8 cellular contexts compared by ENCODE assay signal in genomic region chr6:30793521-30794194, GRCh38. TPM values are rescaled to one million over a fixed set of nuclear protein-coding genes. Genes with fewer than 3 reads are reported as not detected.
DNase-seq lines count a peak whose midpoint lies in the region; TF ChIP-seq lines count a peak whose summit lies in the region.

No MANE protein-coding gene starts in this region.

- peak; percentile 36 for DNase-seq in activated T-cell treated with anti-CD3 and anti-CD28 coated beads, Interleukin-2, amount 50 U/mL, for 1 hour
- DNase-seq in activated T-cell treated with anti-CD3 and anti-CD28 coated beads for 4 hours, result no peak
- DNase-seq in activated CD4-positive, alpha-beta memory T cell treated with anti-CD3 and anti-CD28 coated beads, Interleukin-2, amount 10 ng/mL, durations not matched to agents 7 days and 5 days, result no peak
- peak; percentile 35 to 53 (median 42) for DNase-seq in immature natural killer cell
- no peak for DNase-seq in transverse colon
- DNase-seq in GDM1 (lab: John Stamatoyannopoulos, UW), result no peak
- DNase-seq in COLO668 (lab: John Stamatoyannopoulos, UW; ENCODE audit: unreplicated experiment), result no peak
- DNase-seq in SKM-1 treated with dmso at 0.1 percent for 144 hours (lab: John Stamatoyannopoulos, UW; ENCODE audit: unreplicated experiment), result no peak

- H3K27ac ChIP-seq in transverse colon, result peak overlapping the region; percentile 54 to 82 (median 71)

- peak overlapping the region; percentile 65 for H3K27ac Mint-ChIP-seq in activated CD4-positive, alpha-beta memory T cell treated with anti-CD3 and anti-CD28 coated beads, Interleukin-2, amount 10 ng/mL, durations not matched to agents 7 days and 5 days
- H3K27ac Mint-ChIP-seq in immature natural killer cell, result peak overlapping the region; percentile 93 to 95 (median 95)

- H3K36me3 ChIP-seq in transverse colon, result no peaks in the 10 kb centered on the region

- H3K9me3 ChIP-seq in transverse colon, result no peaks in the 10 kb centered on the region

- no peak for TF ChIP-seq POLR2A in transverse colon (IDR thresholded peaks at IDR 0.05)

- POLR2A ChIA-PET in activated CD4-positive, alpha-beta memory T cell treated with anti-CD3 and anti-CD28 coated beads, Interleukin-2, amount 10 ng/mL, durations not matched to agents 7 days and 5 days (lab: Charles Lee), result interaction anchor here (0.8 to 1.4 kb wide), 6 partner anchors 10 to 57 kb away, joined by 3 to 6 read pairs (median 3); no protein-coding TSS in a partner anchor

- no peaks in the 10 kb centered on the region for H3K36me3 Mint-ChIP-seq in activated CD4-positive, alpha-beta memory T cell treated with anti-CD3 and anti-CD28 coated beads, Interleukin-2, amount 10 ng/mL, durations not matched to agents 7 days and 5 days (ENCODE audit: low read depth)
- H3K36me3 Mint-ChIP-seq in immature natural killer cell, result peaks cover 0 to 4% (median 0%) of the 10 kb centered on the region in 3 donors

- H3K27me3 Mint-ChIP-seq in activated CD4-positive, alpha-beta memory T cell treated with anti-CD3 and anti-CD28 coated beads, Interleukin-2, amount 10 ng/mL, durations not matched to agents 7 days and 5 days, result peaks cover 8% of the 10 kb centered on the region
- H3K27me3 Mint-ChIP-seq in immature natural killer cell (ENCODE audit: low read depth in 3 of 3), result peaks cover 0 to 2% (median 0%) of the 10 kb centered on the region in 3 donors

- intact Hi-C loops in transverse colon (cut with DNase I; ENCODE audit: low total_unique reads), result no loop called here

- TF ChIP-seq CTCF in transverse colon (IDR thresholded peaks at IDR 0.05), result no peak

- in situ Hi-C loops in transverse colon (cut with MboI; ENCODE audit: low pct_ligation_motif_present in 1 of 4, low pct_unique_long_range_greater_than_20kb in 1 of 4, low sequenced_read_pairs in 3 of 4), result no loop called here

- peak overlapping the region; percentile 36 for H3K4me3 Mint-ChIP-seq in activated CD4-positive, alpha-beta memory T cell treated with anti-CD3 and anti-CD28 coated beads, Interleukin-2, amount 10 ng/mL, durations not matched to agents 7 days and 5 days
- H3K4me3 Mint-ChIP-seq in immature natural killer cell, result peak overlapping the region; percentile 66 to 88 (median 72)

- TF ChIP-seq EP300 in transverse colon (IDR thresholded peaks at IDR 0.05; ENCODE audit: low read depth), result no peak

- H3K27me3 ChIP-seq in transverse colon, result no peaks in the 10 kb centered on the region

- H3K4me3 ChIP-seq in transverse colon, result no peak overlapping the region

- H3K4me1 ChIP-seq in transverse colon, result peaks cover 0 to 10% (median under 1%) of the 10 kb centered on the region in 4 donors

- peaks cover 33% of the 10 kb centered on the region for H3K4me1 Mint-ChIP-seq in activated CD4-positive, alpha-beta memory T cell treated with anti-CD3 and anti-CD28 coated beads, Interleukin-2, amount 10 ng/mL, durations not matched to agents 7 days and 5 days
- H3K4me1 Mint-ChIP-seq in immature natural killer cell, result peaks cover 21 to 25% of the 10 kb centered on the region in 2 donors

- 39 to 49% methylated on average over 3 to 6 of the region's 6 CpGs for WGBS in transverse colon (ENCODE audit: low coverage in 1 of 2), 2 donors

- H3K9me3 Mint-ChIP-seq in activated CD4-positive, alpha-beta memory T cell treated with anti-CD3 and anti-CD28 coated beads, Interleukin-2, amount 10 ng/mL, durations not matched to agents 7 days and 5 days, result no peaks in the 10 kb centered on the region
- H3K9me3 Mint-ChIP-seq in immature natural killer cell, result no peaks in the 10 kb centered on the region

- CTCF ChIA-PET in activated CD4-positive, alpha-beta memory T cell treated with anti-CD3 and anti-CD28 coated beads, Interleukin-2, amount 10 ng/mL, durations not matched to agents 7 days and 5 days (lab: Charles Lee), result interaction anchor here (0.6 to 1.1 kb wide), 5 partner anchors 10 to 63 kb away, joined by 3 to 5 read pairs (median 3); no protein-coding TSS in a partner anchor

RNA-seq across cellular contexts. Expression of gene IER3, which starts 49.3 kb away (rescaled TPM):
- total RNA-seq in activated CD4-positive, alpha-beta memory T cell treated with anti-CD3 and anti-CD28 coated beads, Interleukin-2, amount 10 ng/mL, durations not matched to agents 7 days and 5 days, result 10 to 100 TPM; 11.2 to 13.1 TPM
- polyA plus RNA-seq in immature natural killer cell, result 1 to 10 TPM; 1.0 to 2.7 (median 1.6) TPM
- total RNA-seq in transverse colon, result 100 to 1,000 TPM in 1 of 4 donors, 10 to 100 TPM in 3; 21.1 to 100 (median 84.6) TPM

RNA-seq across cellular contexts. Expression of gene FLOT1, which starts 51.2 kb away (rescaled TPM):
- 100 to 1,000 TPM; 125 to 131 TPM for total RNA-seq in activated CD4-positive, alpha-beta memory T cell treated with anti-CD3 and anti-CD28 coated beads, Interleukin-2, amount 10 ng/mL, durations not matched to agents 7 days and 5 days
- 100 to 1,000 TPM; 148 to 214 (median 174) TPM for polyA plus RNA-seq in immature natural killer cell
- 100 to 1,000 TPM; 123 to 146 (median 139) TPM for total RNA-seq in transverse colon

Comparison
In these comparisons a context has a peak if more than half of its experiments do, and no peak if none do; other contexts are left out.
1. DNase-seq: peak in activated T-cell treated with anti-CD3 and anti-CD28 coated beads, Interleukin-2, amount 50 U/mL, for 1 hour (single experiment) and immature natural killer cell (3 of 3); none in activated T-cell treated with anti-CD3 and anti-CD28 coated beads for 4 hours (single experiment), activated CD4-positive, alpha-beta memory T cell treated with anti-CD3 and anti-CD28 coated beads, Interleukin-2, amount 10 ng/mL, durations not matched to agents 7 days and 5 days (single experiment), transverse colon (single experiment), GDM1 (single experiment), COLO668 (single experiment) and SKM-1 treated with dmso at 0.1 percent for 144 hours (single experiment).